16 cellular contexts compared by ENCODE assay signal in the genomic region with DNA sequence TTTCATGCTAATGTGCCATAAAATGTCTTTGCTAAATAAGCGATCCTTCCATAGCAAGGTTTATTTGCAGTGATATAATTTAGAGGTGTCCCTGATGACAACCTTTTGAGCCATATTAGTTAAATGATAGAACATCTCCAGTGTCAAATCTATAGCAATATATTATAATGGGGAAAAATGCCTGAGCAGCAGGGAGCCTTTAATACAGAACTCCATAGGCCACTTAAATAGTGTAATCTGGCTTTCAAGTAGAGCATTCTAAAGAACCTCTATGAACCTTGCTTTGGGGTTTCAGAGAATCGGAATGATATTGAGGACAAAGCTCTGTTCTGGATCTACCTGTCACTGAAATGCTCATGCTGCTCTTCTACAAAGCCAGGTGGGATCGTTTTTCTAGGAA.
"Had no signal": no experiment of that assay in that cellular context is flagged by ENCODE, and none has a peak within 500 bp of the region (broad histone marks: within the 10 kb centered on the region; RNA-seq: fewer than 3 reads in every experiment).

No MANE protein-coding gene starts in this region.

- H3K4me1 Mint-ChIP-seq: T-helper 17 cell had no signal

- ATAC-seq: activated CD8-positive, alpha-beta T cell treated with anti-CD3 and anti-CD28 coated beads, Interleukin-2, amount 10 ng/mL, durations not matched to agents 7 days and 5 days; effector memory CD8-positive, alpha-beta T cell; left lung; mucosa of descending colon; naive thymus-derived CD4-positive, alpha-beta T cell; T-helper 17 cell had no signal

- DNase-seq: activated CD8-positive, alpha-beta memory T cell treated with anti-CD3 and anti-CD28 coated beads, Interleukin-2, amount 50 U/mL, for 48 hours; activated CD8-positive, alpha-beta T cell treated with anti-CD3 and anti-CD28 coated beads, Interleukin-2, amount 10 ng/mL, durations not matched to agents 7 days and 5 days; dermis blood vessel endothelial cell; effector memory CD8-positive, alpha-beta T cell; glutamatergic neuron; hypothalamus; kidney; left lung; mucosa of descending colon; naive thymus-derived CD4-positive, alpha-beta T cell; posterior cingulate gyrus; retina; stimulated activated CD4-positive, alpha-beta T cell treated with anti-CD3 and anti-CD28 coated beads, Interleukin-2, amount 100 ng/mL, for 48 hours; stimulated activated naive CD4-positive, alpha-beta T cell; T-helper 17 cell had no signal

- H3K27me3 Mint-ChIP-seq: effector memory CD8-positive, alpha-beta T cell; naive thymus-derived CD4-positive, alpha-beta T cell; T-helper 17 cell had no signal

- H3K27ac Mint-ChIP-seq: activated CD8-positive, alpha-beta T cell treated with anti-CD3 and anti-CD28 coated beads, Interleukin-2, amount 10 ng/mL, durations not matched to agents 7 days and 5 days; effector memory CD8-positive, alpha-beta T cell; naive thymus-derived CD4-positive, alpha-beta T cell; T-helper 17 cell had no signal

- H3K36me3 Mint-ChIP-seq: naive thymus-derived CD4-positive, alpha-beta T cell had no signal

- H3K4me3 Mint-ChIP-seq: activated CD8-positive, alpha-beta T cell treated with anti-CD3 and anti-CD28 coated beads, Interleukin-2, amount 10 ng/mL, durations not matched to agents 7 days and 5 days; activated T-helper 1 cell treated with anti-CD3 and anti-CD28 coated beads, Interleukin-12 subunit alpha, Interleukin-12 subunit beta, Interleukin-2, Interleukin-4 antibody, amounts not matched to agents 30 ng/mL and 10 ng/mL and 1 ng/mL, durations not matched to agents 14 hours and 24 hours and 36 hours; effector memory CD8-positive, alpha-beta T cell; naive thymus-derived CD4-positive, alpha-beta T cell; T-helper 17 cell had no signal
